ENCODE assay signal across 17 cellular contexts in the genomic region with DNA sequence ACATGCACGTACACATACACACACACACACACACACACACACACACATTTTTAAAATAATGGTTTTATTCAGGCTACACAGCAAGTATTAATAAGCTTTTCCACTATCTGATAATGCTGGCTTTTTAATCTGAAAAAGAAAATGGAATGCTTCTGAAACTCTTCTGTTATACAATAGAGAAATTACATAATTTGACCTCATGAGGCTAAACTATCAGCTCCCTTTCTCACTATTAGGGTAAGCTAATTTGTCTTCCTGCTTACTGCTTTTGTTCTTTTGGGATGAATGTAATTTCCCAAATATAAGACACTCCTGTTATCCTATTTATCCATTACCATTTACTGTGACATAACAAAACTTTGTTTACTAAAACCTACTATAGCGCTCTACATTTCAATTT. TPM values are rescaled to one million over a fixed set of nuclear protein-coding genes. Genes with fewer than 3 reads are reported as not detected.
DNase-seq lines count a peak whose midpoint lies in the region; ATAC-seq, FAIRE-seq and TF ChIP-seq lines count a peak whose summit lies in the region.
"Had no signal": no experiment of that assay in that cellular context is flagged by ENCODE, and none has a peak within 500 bp of the region (broad histone marks: within the 10 kb centered on the region; RNA-seq: fewer than 3 reads in every experiment).

No MANE protein-coding gene starts in this region.

- peak; percentile 32 for FAIRE-seq in D721Med (lab: Jason Lieb, UNC)
- FAIRE-seq: A549, GM12878, GM18507 had no signal

- WGBS in SK-N-SH (ENCODE audit: low lambda C conversion rate), result 97% methylated on average over 2 of the region's 2 CpGs

- TF ChIP-seq RAD21 in SK-N-SH (IDR thresholded peaks at IDR 0.05; ENCODE audit: low read length), result no peak

- H3K9me3 ChIP-seq in SK-N-SH, result no peaks in the 10 kb centered on the region
- H3K9me3 ChIP-seq in ascending aorta, result no peaks in the 10 kb centered on the region
- H3K9me3 ChIP-seq: A549 had no signal

- H4K20me1 ChIP-seq in SK-N-SH (ENCODE audit: insufficient read depth), result peaks cover 27% of the 10 kb centered on the region

- peak overlapping the region; percentile 5 to 30; a peak in 1 of 4 replicates for H3K27ac ChIP-seq in SK-N-SH (ENCODE audit: low read depth in 2 of 2, low read length in 1 of 2)
- H3K27ac ChIP-seq in ascending aorta, result no peak overlapping the region
- H3K27ac ChIP-seq: 22Rv1 had no signal

- H3K9ac ChIP-seq in SK-N-SH, result no peak overlapping the region

- CTCF ChIA-PET in SK-N-SH (lab: Yijun Ruan, JAX), result interaction anchor here (0.8 to 3.4 kb wide), 7 partner anchors 11 to 335 kb away, joined by 3 to 23 read pairs (median 4); no protein-coding TSS in a partner anchor

- H3K27me3 ChIP-seq in SK-N-SH (ENCODE audit: insufficient read depth), result no peaks in the 10 kb centered on the region
- no peaks in the 10 kb centered on the region for H3K27me3 ChIP-seq in ascending aorta

- no peak for TF ChIP-seq EP300 in SK-N-SH (IDR thresholded peaks at IDR 0.05; ENCODE audit: borderline replicate concordance in 1 of 2, low read depth in 1 of 2, low read length in 1 of 2)

- intact Hi-C loops in sciatic nerve (cut with DNase I) (no loop called here), ascending aorta (cut with DNase I) (no loop called here)

- peaks cover 11% of the 10 kb centered on the region for H3F3A ChIP-seq in SK-N-SH (replicated peaks; ENCODE audit: insufficient read depth)

- ATAC-seq in SK-N-SH treated with all-trans-retinoic acid at 6 μM for 48 hours (no peak), left lobe of liver (peak; percentile 60), sciatic nerve (peak; percentile 49)
- ATAC-seq in activated CD4-positive, CD25-positive, alpha-beta regulatory T cell treated with anti-CD3 and anti-CD28 coated beads, Interleukin-2, amount 50 U/mL, for 24 hours, result no peak
- ATAC-seq: GM12878, GM23338 had no signal

- no peaks in the 10 kb centered on the region for H3K36me3 ChIP-seq in SK-N-SH (replicated peaks in 1 of 2; ENCODE audit: control insufficient read depth in 1 of 2, insufficient read depth in 2 of 2, low read length in 1 of 2)
- no peaks in the 10 kb centered on the region for H3K36me3 ChIP-seq in ascending aorta

- DNase-seq in SK-N-SH, result no peak
- no peak for DNase-seq in D721Med (ENCODE audit: insufficient read length, low spot score)
- DNase-seq in left lobe of liver (ENCODE audit: low spot score), result no peak
- DNase-seq in sciatic nerve (ENCODE audit: low spot score), result no peak
- DNase-seq in ascending aorta (ENCODE audit: low spot score in 2 of 2), result no peak
- DNase-seq in mucosa of gallbladder (ENCODE audit: low spot score), result no peak
- DNase-seq: AML-193; CD4-positive, alpha-beta memory T cell; DMS79 treated with DMSO at 0.1 percent for 48 hours; HCEC 1CT had no signal

- no peak overlapping the region for H2AFZ ChIP-seq in SK-N-SH (ENCODE audit: low read depth)
- H2AFZ ChIP-seq: GM23338 had no signal

- TF ChIP-seq CTCF in SK-N-SH (IDR thresholded peaks at IDR 0.05) (no peak), D721Med (IDR thresholded peaks at IDR 0.05; ENCODE audit: insufficient read depth, missing control alignments) (no peak), ascending aorta (IDR thresholded peaks at IDR 0.05) (no peak)

- H3K9me2 ChIP-seq in SK-N-SH, result no peaks in the 10 kb centered on the region

- H3K4me1 ChIP-seq in SK-N-SH (ENCODE audit: control insufficient read depth in 1 of 2, insufficient read depth in 2 of 2, low read depth in 1 of 2, low read length in 1 of 2) (peaks cover 30 to 32% of the 10 kb centered on the region in 2 experiments; a peak in 3 of 4 replicates), ascending aorta (peaks cover 3% of the 10 kb centered on the region in 2 donors)

- peaks cover 91% of the 10 kb centered on the region for H3K79me2 ChIP-seq in SK-N-SH (ENCODE audit: insufficient read depth)

- 0 out of 2 replicates have a peak overlapping the region, but pooled peaks have one; percentile 6 for H3K4me2 ChIP-seq in SK-N-SH
- H3K4me2 ChIP-seq: GM23338 had no signal

- no peak overlapping the region for H3K4me3 ChIP-seq in SK-N-SH (ENCODE audit: low read depth in 2 of 2, low read length in 1 of 2)
- no peak overlapping the region for H3K4me3 ChIP-seq in ascending aorta
- H3K4me3 ChIP-seq: A549, GM12878, GM23338 had no signal

- POLR2A ChIA-PET in SK-N-SH (lab: Yijun Ruan, JAX), result no interaction called here

TF ChIP-seq in SK-N-SH, 30 proteins besides CTCF, POLR2A, EP300 and RAD21 (continues in another document):
- TF ChIP-seq GATA2 (CRISPR knock-in tag; IDR thresholded peaks at IDR 0.05) (no peak), MEF2A (IDR thresholded peaks at IDR 0.05; ENCODE audit: borderline replicate concordance, low read depth) (no peak)
- TF ChIP-seq, protein P1, sequence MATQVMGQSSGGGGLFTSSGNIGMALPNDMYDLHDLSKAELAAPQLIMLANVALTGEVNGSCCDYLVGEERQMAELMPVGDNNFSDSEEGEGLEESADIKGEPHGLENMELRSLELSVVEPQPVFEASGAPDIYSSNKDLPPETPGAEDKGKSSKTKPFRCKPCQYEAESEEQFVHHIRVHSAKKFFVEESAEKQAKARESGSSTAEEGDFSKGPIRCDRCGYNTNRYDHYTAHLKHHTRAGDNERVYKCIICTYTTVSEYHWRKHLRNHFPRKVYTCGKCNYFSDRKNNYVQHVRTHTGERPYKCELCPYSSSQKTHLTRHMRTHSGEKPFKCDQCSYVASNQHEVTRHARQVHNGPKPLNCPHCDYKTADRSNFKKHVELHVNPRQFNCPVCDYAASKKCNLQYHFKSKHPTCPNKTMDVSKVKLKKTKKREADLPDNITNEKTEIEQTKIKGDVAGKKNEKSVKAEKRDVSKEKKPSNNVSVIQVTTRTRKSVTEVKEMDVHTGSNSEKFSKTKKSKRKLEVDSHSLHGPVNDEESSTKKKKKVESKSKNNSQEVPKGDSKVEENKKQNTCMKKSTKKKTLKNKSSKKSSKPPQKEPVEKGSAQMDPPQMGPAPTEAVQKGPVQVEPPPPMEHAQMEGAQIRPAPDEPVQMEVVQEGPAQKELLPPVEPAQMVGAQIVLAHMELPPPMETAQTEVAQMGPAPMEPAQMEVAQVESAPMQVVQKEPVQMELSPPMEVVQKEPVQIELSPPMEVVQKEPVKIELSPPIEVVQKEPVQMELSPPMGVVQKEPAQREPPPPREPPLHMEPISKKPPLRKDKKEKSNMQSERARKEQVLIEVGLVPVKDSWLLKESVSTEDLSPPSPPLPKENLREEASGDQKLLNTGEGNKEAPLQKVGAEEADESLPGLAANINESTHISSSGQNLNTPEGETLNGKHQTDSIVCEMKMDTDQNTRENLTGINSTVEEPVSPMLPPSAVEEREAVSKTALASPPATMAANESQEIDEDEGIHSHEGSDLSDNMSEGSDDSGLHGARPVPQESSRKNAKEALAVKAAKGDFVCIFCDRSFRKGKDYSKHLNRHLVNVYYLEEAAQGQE (IDR thresholded peaks at IDR 0.05; ENCODE audit: low read depth, low read length), result no peak
- TF ChIP-seq, protein P2, sequence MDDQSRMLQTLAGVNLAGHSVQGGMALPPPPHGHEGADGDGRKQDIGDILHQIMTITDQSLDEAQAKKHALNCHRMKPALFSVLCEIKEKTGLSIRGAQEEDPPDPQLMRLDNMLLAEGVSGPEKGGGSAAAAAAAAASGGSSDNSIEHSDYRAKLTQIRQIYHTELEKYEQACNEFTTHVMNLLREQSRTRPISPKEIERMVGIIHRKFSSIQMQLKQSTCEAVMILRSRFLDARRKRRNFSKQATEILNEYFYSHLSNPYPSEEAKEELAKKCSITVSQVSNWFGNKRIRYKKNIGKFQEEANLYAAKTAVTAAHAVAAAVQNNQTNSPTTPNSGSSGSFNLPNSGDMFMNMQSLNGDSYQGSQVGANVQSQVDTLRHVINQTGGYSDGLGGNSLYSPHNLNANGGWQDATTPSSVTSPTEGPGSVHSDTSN (IDR thresholded peaks at IDR 0.05), result no peak

TF ChIP-seq in SK-N-SH treated with all-trans-retinoic acid at 6 μM for 48 hours, 23 proteins besides CTCF, POLR2A, EP300 and RAD21:
- no peak for TF ChIP-seq ZNF8 (CRISPR knock-in tag; IDR thresholded peaks at IDR 0.05)
- TF ChIP-seq GLIS3 (CRISPR knock-in tag; IDR thresholded peaks at IDR 0.05), result no peak
- no peak for TF ChIP-seq ISL1 (CRISPR knock-in tag; IDR thresholded peaks at IDR 0.05)
- no peak; the same call in 1 of the 2 replicates for TF ChIP-seq TCF4 (CRISPR knock-in tag; IDR thresholded peaks at IDR 0.05; ENCODE audit: borderline replicate concordance)
- TF ChIP-seq CSDC2 (CRISPR knock-in tag; IDR thresholded peaks at IDR 0.05), result no peak
- TF ChIP-seq PPARA (CRISPR knock-in tag; IDR thresholded peaks at IDR 0.05; ENCODE audit: borderline replicate concordance), result no peak

RNA-seq across cellular contexts. Expression of a gene that starts 41.8 kb away (rescaled TPM):
- 8.8 and 11.1 TPM in 2 replicates for polyA plus RNA-seq in SK-N-SH (2012; rRNA removed)
- polyA plus RNA-seq in SK-N-SH (2012; cell fraction: cytosol; rRNA removed), result 12.0 and 14.6 TPM in 2 replicates
- 8.6 and 21.1 TPM in 2 replicates for polyA plus RNA-seq in SK-N-SH (2012; cell fraction: nucleus; rRNA removed)
- 12.8 TPM for total RNA-seq in left lobe of liver
- 50.4 TPM for total RNA-seq in sciatic nerve
- 34.1 TPM for total RNA-seq in ascending aorta
- total RNA-seq in mucosa of gallbladder, result 69.2 TPM

Comparison
In these comparisons a context has a peak if more than half of its experiments do, and no peak if none do; other contexts are left out.
1. H3K27ac ChIP-seq: peak in SK-N-SH (2 of 2); none in ascending aorta (0 of 2).
2. ATAC-seq: peak in left lobe of liver (single experiment) and sciatic nerve (single experiment); none in SK-N-SH treated with all-trans-retinoic acid at 6 μM for 48 hours (single experiment) and activated CD4-positive, CD25-positive, alpha-beta regulatory T cell treated with anti-CD3 and anti-CD28 coated beads, Interleukin-2, amount 50 U/mL, for 24 hours (0 of 2).